20 cellular contexts compared by ENCODE assay signal in the genomic region with DNA sequence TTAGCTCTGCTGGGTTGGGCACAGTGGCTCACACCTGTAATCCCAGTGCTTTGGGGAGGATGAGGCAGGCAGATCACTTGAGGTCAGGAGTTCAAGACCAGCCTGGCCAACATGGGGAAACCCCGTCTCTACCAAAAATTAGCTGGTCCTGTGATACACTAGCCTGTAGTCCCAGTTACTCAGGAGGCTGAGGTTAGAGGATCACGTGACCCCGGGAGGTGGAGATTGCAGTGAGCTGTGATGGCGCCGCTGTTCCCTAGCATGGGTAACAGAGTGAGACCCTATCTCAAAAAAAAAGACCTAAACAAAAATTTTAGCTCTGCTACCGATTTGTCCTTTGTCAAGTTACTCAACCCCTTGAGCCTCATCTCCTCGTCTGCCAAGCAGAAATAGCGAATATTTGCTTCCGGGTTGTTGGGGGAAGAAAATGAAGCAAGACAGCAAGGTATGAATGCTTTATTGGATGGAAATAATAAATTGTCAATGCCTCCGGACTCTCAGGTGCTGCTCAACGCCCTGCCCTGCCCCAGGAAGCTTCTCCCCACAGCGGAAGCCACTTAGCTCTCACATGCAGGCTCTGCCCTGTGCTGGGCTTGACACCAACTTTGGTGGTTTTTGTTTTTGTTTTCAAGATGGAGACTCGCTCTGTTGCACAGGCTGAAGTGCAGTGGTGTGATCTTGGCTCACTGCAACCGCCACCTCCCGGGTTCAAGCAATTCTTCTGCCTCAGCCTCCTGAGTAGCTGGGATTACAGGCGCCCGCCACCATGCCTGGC. TPM values are rescaled to one million over a fixed set of nuclear protein-coding genes. Genes with fewer than 3 reads are reported as not detected.
A peak's percentile ranks its signal among the peaks of the same experiment; 100 is the strongest.
DNase-seq lines count a peak whose midpoint lies in the region; ATAC-seq, FAIRE-seq and TF ChIP-seq lines count a peak whose summit lies in the region.
"Had no signal": no experiment of that assay in that cellular context is flagged by ENCODE, and none has a peak within 500 bp of the region (broad histone marks: within the 10 kb centered on the region; RNA-seq: fewer than 3 reads in every experiment).

No MANE protein-coding gene starts in this region.

- no peak for TF ChIP-seq RAD21 in K562 (CRISPR knock-in tag; conservative IDR thresholded peaks at IDR 0.05 in 1 of 2, IDR thresholded peaks at IDR 0.05 in 1 of 2)

- peaks cover 4% of the 10 kb centered on the region for H3K27me3 Mint-ChIP-seq in activated naive CD4-positive, alpha-beta T cell treated with anti-CD3 and anti-CD28 coated beads, Interleukin-2, amount 10 ng/mL, durations not matched to agents 7 days and 5 days
- H3K27me3 Mint-ChIP-seq: progenitor cell of endocrine pancreas had no signal

- 55% methylated on average over 17 of the region's 17 CpGs for WGBS in K562 (ENCODE audit: insufficient coverage, low coverage, missing lambda C conversion rate)
- WGBS in transverse colon (ENCODE audit: low coverage in 1 of 2), 2 donors: 79 to 83% methylated on average over 14 to 17 of the region's 17 CpGs
- 87 to 91% (median 90%) methylated on average over 17 of the region's 17 CpGs for WGBS in ovary, 3 donors

- peak overlapping the region; percentile 97 for H2AFZ ChIP-seq in K562 (ENCODE audit: low read depth, low read length)

- no peaks in the 10 kb centered on the region for H3K9me3 ChIP-seq in K562 (replicated peaks; ENCODE audit: control insufficient read depth, insufficient read depth, low read depth, low read length)
- no peaks in the 10 kb centered on the region for H3K9me3 ChIP-seq in transverse colon
- H3K9me3 ChIP-seq in ovary: no peaks in the 10 kb centered on the region
- H3K9me3 ChIP-seq: spleen had no signal

- no peak for DNase-seq in activated naive CD4-positive, alpha-beta T cell treated with anti-CD3 and anti-CD28 coated beads, Interleukin-2, amount 10 ng/mL, durations not matched to agents 7 days and 5 days
- no peak for DNase-seq in activated naive CD4-positive, alpha-beta T cell treated with anti-CD3 and anti-CD28 coated beads, Interleukin-2, amount 50 U/mL, for 16 hours
- DNase-seq in K562 (ENCODE audit: extremely low read depth in 1 of 4, low spot score in 3 of 4) (peak in 1 of 4 experiments; percentile 45), transverse colon (peak; percentile 37), ovary (no peak), germinal center (ENCODE audit: low spot score) (no peak)
- DNase-seq: activated CD4-positive, alpha-beta T cell treated with anti-CD3 and anti-CD28 coated beads for 48 hours; activated T-cell treated with anti-CD3 and anti-CD28 coated beads, Interleukin-2, amount 50 U/mL, for 1 hour; COR-L47; GOT3; hippocampal formation; left cardiac atrium; NCI-H748 treated with DMSO at 0.1 percent for 48 hours; spleen; T1000 had no signal

- POLR2A ChIA-PET in K562 (lab: Yijun Ruan, JAX): interaction anchor here (0.7 to 1.6 kb wide), 3 partner anchors 9 to 58 kb away, joined by 3 to 6 read pairs (median 3); no protein-coding TSS in a partner anchor

- TF ChIP-seq POLR2A in K562 (conservative IDR thresholded peaks at IDR 0.05): no peak
- no peak for TF ChIP-seq POLR2A in transverse colon (IDR thresholded peaks at IDR 0.05)
- no peak for TF ChIP-seq POLR2A in ovary (IDR thresholded peaks at IDR 0.05)

- no peaks in the 10 kb centered on the region for H4K20me1 ChIP-seq in K562 (replicated peaks; ENCODE audit: control insufficient read depth, insufficient read depth, low read length)

- intact Hi-C loops in K562 (cut with micrococcal nuclease) (no loop called here), transverse colon (cut with DNase I; ENCODE audit: low total_unique reads) (no loop called here), ovary (cut with DNase I) (no loop called here)

- TF ChIP-seq CTCF in K562 (IDR thresholded peaks at IDR 0.05 in 2 of 3, conservative IDR thresholded peaks at IDR 0.05 in 1 of 3; ENCODE audit: insufficient read depth in 2 of 3, low read depth in 1 of 3, low read length in 3 of 3): no peak
- TF ChIP-seq CTCF in transverse colon (IDR thresholded peaks at IDR 0.05): no peak
- no peak for TF ChIP-seq CTCF in ovary (IDR thresholded peaks at IDR 0.05)

- H3K36me3 ChIP-seq in K562 (ENCODE audit: control insufficient read depth, insufficient read depth, low read length): no peaks in the 10 kb centered on the region
- no peaks in the 10 kb centered on the region for H3K36me3 ChIP-seq in transverse colon
- no peaks in the 10 kb centered on the region for H3K36me3 ChIP-seq in ovary
- H3K36me3 ChIP-seq: spleen had no signal

- no peaks in the 10 kb centered on the region for H3K79me2 ChIP-seq in K562 (ENCODE audit: control insufficient read depth, insufficient read depth, low read length)

- peak overlapping the region; percentile 42 for H3K27ac Mint-ChIP-seq in activated naive CD4-positive, alpha-beta T cell treated with anti-CD3 and anti-CD28 coated beads, Interleukin-2, amount 10 ng/mL, durations not matched to agents 7 days and 5 days
- H3K27ac Mint-ChIP-seq: progenitor cell of endocrine pancreas had no signal

- FAIRE-seq in K562 (lab: Jason Lieb, UNC): peak; percentile 52
- FAIRE-seq: G401.6 had no signal

- in situ Hi-C loops in K562 (cut with MboI): no loop called here
- in situ Hi-C loops in transverse colon (cut with MboI; ENCODE audit: low pct_ligation_motif_present in 1 of 4, low pct_unique_long_range_greater_than_20kb in 1 of 4, low sequenced_read_pairs in 3 of 4): no loop called here

- H3K4me1 Mint-ChIP-seq in activated naive CD4-positive, alpha-beta T cell treated with anti-CD3 and anti-CD28 coated beads, Interleukin-2, amount 10 ng/mL, durations not matched to agents 7 days and 5 days: no peaks in the 10 kb centered on the region

- ATAC-seq in HG03175 (IDR thresholded peaks at IDR 0.05; ENCODE audit: unreplicated experiment) (peak; percentile 72), K562 (peak; percentile 79), HG02571 (IDR thresholded peaks at IDR 0.05; ENCODE audit: unreplicated experiment) (no peak)
- ATAC-seq: left cardiac atrium, Right ventricle myocardium inferior had no signal

- H3K4me1 ChIP-seq in K562 (replicated peaks in 1 of 2; ENCODE audit: control insufficient read depth in 2 of 2, insufficient read depth in 2 of 2, low read length in 2 of 2) (no peaks in the 10 kb centered on the region; a peak in 1 of 5 replicates), transverse colon (peaks cover 0 to 15% (median 4%) of the 10 kb centered on the region in 4 donors), ovary (ENCODE audit: insufficient read depth) (no peaks in the 10 kb centered on the region)

- H3K4me3 ChIP-seq in K562 (no peak overlapping the region), transverse colon (no peak overlapping the region), ovary (no peak overlapping the region)

- BruUV-seq in K562 (replicated peaks; lab: Mats Ljungman, UMichigan): no TSS peak

- H3K9me1 ChIP-seq in K562 (ENCODE audit: control insufficient read depth, insufficient read depth, low read length): no peaks in the 10 kb centered on the region

- H3K27ac ChIP-seq in K562 (ENCODE audit: extremely low read depth, low read depth, low read length) (no peak overlapping the region), transverse colon (no peak overlapping the region), ovary (no peak overlapping the region)

- no peak overlapping the region for H3K4me3 Mint-ChIP-seq in activated naive CD4-positive, alpha-beta T cell treated with anti-CD3 and anti-CD28 coated beads, Interleukin-2, amount 10 ng/mL, durations not matched to agents 7 days and 5 days

- no peak overlapping the region for H3K9ac ChIP-seq in K562 (ENCODE audit: insufficient read depth in 1 of 2, low read depth in 2 of 2, low read length in 2 of 2)

- CTCF ChIA-PET in activated naive CD4-positive, alpha-beta T cell treated with anti-CD3 and anti-CD28 coated beads, Interleukin-2, amount 10 ng/mL, durations not matched to agents 7 days and 5 days (lab: Charles Lee): interaction anchor here (2.4 kb wide), 1 partner anchor 25 kb away, joined by 10 read pairs; no protein-coding TSS in a partner anchor
- CTCF ChIA-PET in K562 (lab: Yijun Ruan, JAX; ENCODE audit: low intra/inter-chr PET ratio): no interaction called here

- H3K4me2 ChIP-seq in K562 (ENCODE audit: insufficient read depth, low read length): peak overlapping the region; percentile 55

- no peaks in the 10 kb centered on the region for H3K36me3 Mint-ChIP-seq in activated naive CD4-positive, alpha-beta T cell treated with anti-CD3 and anti-CD28 coated beads, Interleukin-2, amount 10 ng/mL, durations not matched to agents 7 days and 5 days

- H3K9me3 Mint-ChIP-seq in activated naive CD4-positive, alpha-beta T cell treated with anti-CD3 and anti-CD28 coated beads, Interleukin-2, amount 10 ng/mL, durations not matched to agents 7 days and 5 days: no peaks in the 10 kb centered on the region

- no peaks in the 10 kb centered on the region for H3K27me3 ChIP-seq in K562 (ENCODE audit: control insufficient read depth in 2 of 2, insufficient read depth in 2 of 2, low read length in 2 of 2)
- no peaks in the 10 kb centered on the region for H3K27me3 ChIP-seq in transverse colon
- no peaks in the 10 kb centered on the region for H3K27me3 ChIP-seq in ovary
- H3K27me3 ChIP-seq: spleen had no signal

- TF ChIP-seq EP300 in K562 (IDR thresholded peaks at IDR 0.05; ENCODE audit: low read length) (no peak), transverse colon (IDR thresholded peaks at IDR 0.05; ENCODE audit: low read depth) (no peak), ovary (IDR thresholded peaks at IDR 0.05) (no peak)

RNA-seq across cellular contexts. Expression of a gene that starts 24.9 kb away (rescaled TPM):
- total RNA-seq in K562 (2011; cell fraction: chromatin; rRNA removed; ENCODE audit: low replicate concordance): 71.0 and 115 TPM in 2 replicates
- total RNA-seq in K562 (2011; cell fraction: nucleolus; rRNA removed): 13.7 and 67.9 TPM in 2 replicates
- total RNA-seq in K562 (2011; cell fraction: nucleoplasm; rRNA removed): 29.8 and 33.7 TPM in 2 replicates
- total RNA-seq in K562 (2014; rRNA removed) (20.5 and 22.9 TPM in 2 replicates), K562 (2014; rRNA removed; fragmentation: Illumina TruSeq; extraction: Trizol) (53.0 and 56.7 TPM in 2 replicates), K562 (2015; rRNA removed; fragmentation: Illumina TruSeq; extraction: Trizol) (44.4 and 52.5 TPM in 2 replicates), K562 (2021) (40.2 and 41.6 TPM in 2 replicates), transverse colon (10 to 100 TPM; 35.2 to 82.8 (median 65.3) TPM), ovary (10 to 100 TPM; 39.2 to 65.8 (median 53.7) TPM)
- polyA plus RNA-seq in K562 (2011; rRNA removed) (14.3 and 17.5 TPM in 2 replicates), K562 (2014; fragmentation: Illumina TruSeq; extraction: Trizol) (27.5 and 33.2 TPM in 2 replicates), K562 (2014; fragmentation: Nextera tagmentation; extraction: Ambion mirVana) (10 to 100 TPM in 1 of 2 experiments, 1 to 10 TPM in 1; 7.5 to 13.1 TPM), K562 (2014; rRNA removed) (15.3 and 19.0 TPM in 2 replicates), ovary (10 to 100 TPM; 14.0 to 24.0 TPM)
- polyA plus RNA-seq in K562 (2011; cell fraction: cytosol; rRNA removed): 3.4 and 5.9 TPM in 2 replicates
- polyA plus RNA-seq in K562 (2011; cell fraction: nucleus; rRNA removed): 10.8 and 14.6 TPM in 2 replicates
- polyA plus RNA-seq in K562 (2012): 17.4 and 18.9 TPM in 2 replicates
- polyA minus RNA-seq in K562 (2011; rRNA and poly(A)+ RNA removed): 54.4 and 70.3 TPM in 2 replicates
- 16.2 and 19.9 TPM in 2 replicates for polyA minus RNA-seq in K562 (2011; cell fraction: cytosol; rRNA and poly(A)+ RNA removed)
- polyA minus RNA-seq in K562 (2011; cell fraction: nucleus; rRNA and poly(A)+ RNA removed): 19.8 and 35.3 TPM in 2 replicates

RNA-seq across cellular contexts. Expression of a gene that starts 35.0 kb away (rescaled TPM):
- total RNA-seq in K562 (2011; cell fraction: chromatin; rRNA removed; ENCODE audit: low replicate concordance): 126 and 261 TPM in 2 replicates
- 198 and 225 TPM in 2 replicates for total RNA-seq in K562 (2011; cell fraction: nucleolus; rRNA removed)
- total RNA-seq in K562 (2011; cell fraction: nucleoplasm; rRNA removed): 177 and 193 TPM in 2 replicates
- total RNA-seq in K562 (2014; rRNA removed) (190 and 230 TPM in 2 replicates), K562 (2014; rRNA removed; fragmentation: Illumina TruSeq; extraction: Trizol) (118 and 136 TPM in 2 replicates), K562 (2015; rRNA removed; fragmentation: Illumina TruSeq; extraction: Trizol) (186 and 187 TPM in 2 replicates), K562 (2021) (251 and 261 TPM in 2 replicates), transverse colon (10 to 100 TPM; 23.9 to 71.6 (median 63.8) TPM), ovary (100 to 1,000 TPM; 109 to 190 (median 139) TPM)
- polyA plus RNA-seq in K562 (2011; rRNA removed) (244 and 287 TPM in 2 replicates), K562 (2014; fragmentation: Illumina TruSeq; extraction: Trizol) (269 and 289 TPM in 2 replicates), K562 (2014; fragmentation: Nextera tagmentation; extraction: Ambion mirVana) (100 to 1,000 TPM in 1 of 2 experiments, 10 to 100 TPM in 1; 82.5 to 148 TPM), K562 (2014; rRNA removed) (211 and 237 TPM in 2 replicates), ovary (100 to 1,000 TPM in 1 of 2 donors, 10 to 100 TPM in 1; 97.7 to 141 TPM)
- 421 and 456 TPM in 2 replicates for polyA plus RNA-seq in K562 (2011; cell fraction: cytosol; rRNA removed)
- 249 and 298 TPM in 2 replicates for polyA plus RNA-seq in K562 (2011; cell fraction: nucleus; rRNA removed)
- 184 and 240 TPM in 2 replicates for polyA plus RNA-seq in K562 (2012)
- polyA minus RNA-seq in K562 (2011; rRNA and poly(A)+ RNA removed): 353 and 413 TPM in 2 replicates
- polyA minus RNA-seq in K562 (2011; cell fraction: cytosol; rRNA and poly(A)+ RNA removed): 235 and 242 TPM in 2 replicates
- 87.8 and 105 TPM in 2 replicates for polyA minus RNA-seq in K562 (2011; cell fraction: nucleus; rRNA and poly(A)+ RNA removed)
